ENCODE assay signal across 8 cellular contexts in genomic region chr20:7458459-7458858, GRCh38.
"Had no signal": no experiment of that assay in that cellular context is flagged by ENCODE, and none has a peak within 500 bp of the region (broad histone marks: within the 10 kb centered on the region; RNA-seq: fewer than 3 reads in every experiment).

No MANE protein-coding gene starts in this region.

- H3K36me3 ChIP-seq: HAP-1 had no signal

- H3K9me3 ChIP-seq: HAP-1 had no signal

- DNase-seq: H7, HFFc6, KBM-7 had no signal

- ATAC-seq: GM23338, HCT116 had no signal

- H3K27ac ChIP-seq: KMS-11 had no signal

- H3K4me2 ChIP-seq: GM23338, KMS-11 had no signal

- H3K4me1 ChIP-seq: HAP-1 had no signal

- H3K9ac ChIP-seq: KMS-11 had no signal

- H2AFZ ChIP-seq: GM23338 had no signal

- H3K4me3 ChIP-seq: GM23338, HAP-1 had no signal

- FAIRE-seq: HTR-8/SVneo had no signal
